1 cellular context compared by ENCODE assay signal in the genomic region with DNA sequence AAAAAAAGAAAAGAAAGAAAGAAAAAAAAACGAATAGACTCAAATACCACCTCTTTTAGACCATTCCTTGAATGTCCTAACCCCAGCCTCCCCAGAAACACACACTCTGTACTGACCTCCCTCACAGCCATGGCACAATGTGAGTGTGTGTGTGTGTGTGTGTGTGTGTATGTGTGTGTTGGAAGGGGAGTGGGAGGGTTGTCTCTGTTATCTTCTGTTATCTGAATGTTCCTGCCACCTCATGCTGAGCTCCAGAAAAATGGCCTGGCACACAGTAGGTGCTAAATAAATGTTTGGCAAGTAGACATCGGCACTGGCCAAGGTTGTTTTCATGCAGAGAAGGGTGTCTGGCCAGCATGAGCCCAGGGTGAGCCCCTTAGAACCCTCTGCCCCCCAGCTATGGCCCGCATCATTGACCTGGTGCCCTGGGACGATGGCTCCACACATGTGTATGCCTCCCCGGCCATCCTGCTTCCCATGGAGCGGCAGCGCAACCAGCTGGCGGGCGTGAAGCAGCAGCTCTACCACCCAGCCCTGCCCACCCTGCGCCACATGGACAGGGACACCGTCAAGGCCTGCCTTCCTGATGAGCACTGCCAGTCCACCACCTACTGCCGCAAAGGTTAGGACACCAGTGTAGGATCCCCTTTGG.
A peak's percentile ranks its signal among the peaks of the same experiment; 100 is the strongest.
TF ChIP-seq lines count a peak whose summit lies in the region.

No MANE protein-coding gene starts in this region.

TF ChIP-seq in K562, 482 proteins besides CTCF, POLR2A, EP300 and RAD21 (continued from another document and continues in another):
- TF ChIP-seq, protein P1, sequence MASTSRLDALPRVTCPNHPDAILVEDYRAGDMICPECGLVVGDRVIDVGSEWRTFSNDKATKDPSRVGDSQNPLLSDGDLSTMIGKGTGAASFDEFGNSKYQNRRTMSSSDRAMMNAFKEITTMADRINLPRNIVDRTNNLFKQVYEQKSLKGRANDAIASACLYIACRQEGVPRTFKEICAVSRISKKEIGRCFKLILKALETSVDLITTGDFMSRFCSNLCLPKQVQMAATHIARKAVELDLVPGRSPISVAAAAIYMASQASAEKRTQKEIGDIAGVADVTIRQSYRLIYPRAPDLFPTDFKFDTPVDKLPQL (IDR thresholded peaks at IDR 0.05; ENCODE audit: extremely low read depth, insufficient read length): no peak
- TF ChIP-seq ZFP30 (CRISPR knock-in tag; IDR thresholded peaks at IDR 0.05; ENCODE audit: borderline replicate concordance) (no peak), ZNF212 (CRISPR knock-in tag; IDR thresholded peaks at IDR 0.05) (no peak), ZKSCAN1 (IDR thresholded peaks at IDR 0.05; ENCODE audit: low read depth, low read length) (peak; percentile 97), HMGN3 (IDR thresholded peaks at IDR 0.05; ENCODE audit: borderline replicate concordance, extremely low read depth, insufficient read length, low read depth, low read length) (no peak), MCM2 (IDR thresholded peaks at IDR 0.05; ENCODE audit: low read depth) (no peak), NFE2 (IDR thresholded peaks at IDR 0.05; ENCODE audit: low read depth) (peak; percentile 56), PHTF2 (CRISPR knock-in tag; IDR thresholded peaks at IDR 0.05) (no peak), ZFP1 (CRISPR knock-in tag; IDR thresholded peaks at IDR 0.05) (no peak), CREB3L1 (IDR thresholded peaks at IDR 0.05; ENCODE audit: borderline replicate concordance, low read depth) (no peak), FOXK2 (conservative IDR thresholded peaks at IDR 0.05 in 1 of 2, IDR thresholded peaks at IDR 0.05 in 1 of 2; ENCODE audit: low read depth in 2 of 2) (no peak), BRF2 (IDR thresholded peaks at IDR 0.05; ENCODE audit: borderline replicate concordance, insufficient read depth, insufficient read length) (no peak), ZNF217 (CRISPR knock-in tag; IDR thresholded peaks at IDR 0.05) (no peak), TAF1 (IDR thresholded peaks at IDR 0.05; ENCODE audit: control insufficient read depth, extremely low read depth, insufficient read depth, low read length, severe bottlenecking) (no peak), KDM1A (IDR thresholded peaks at IDR 0.05) (no peak; a peak in 1 of 4 replicates), CBFA2T3 (IDR thresholded peaks at IDR 0.05) (peak; percentile 72), E2F8 (IDR thresholded peaks at IDR 0.05; ENCODE audit: low read depth, partially characterized antibody) (no peak), RFX5 (IDR thresholded peaks at IDR 0.05; ENCODE audit: low read depth, low read length) (no peak), MNT (conservative IDR thresholded peaks at IDR 0.05) (no peak), MTA1 (IDR thresholded peaks at IDR 0.05; ENCODE audit: borderline replicate concordance) (peak; percentile 28; the same call in 1 of the 2 replicates), TFAP4 (CRISPR knock-in tag; IDR thresholded peaks at IDR 0.05; ENCODE audit: borderline replicate concordance) (no peak; the same call in 1 of the 2 replicates), CREM (IDR thresholded peaks at IDR 0.05; ENCODE audit: low read depth) (no peak), RREB1 (CRISPR knock-in tag; IDR thresholded peaks at IDR 0.05) (no peak), ARHGAP35 (IDR thresholded peaks at IDR 0.05; ENCODE audit: partially characterized antibody) (no peak)
- TF ChIP-seq, protein P2, sequence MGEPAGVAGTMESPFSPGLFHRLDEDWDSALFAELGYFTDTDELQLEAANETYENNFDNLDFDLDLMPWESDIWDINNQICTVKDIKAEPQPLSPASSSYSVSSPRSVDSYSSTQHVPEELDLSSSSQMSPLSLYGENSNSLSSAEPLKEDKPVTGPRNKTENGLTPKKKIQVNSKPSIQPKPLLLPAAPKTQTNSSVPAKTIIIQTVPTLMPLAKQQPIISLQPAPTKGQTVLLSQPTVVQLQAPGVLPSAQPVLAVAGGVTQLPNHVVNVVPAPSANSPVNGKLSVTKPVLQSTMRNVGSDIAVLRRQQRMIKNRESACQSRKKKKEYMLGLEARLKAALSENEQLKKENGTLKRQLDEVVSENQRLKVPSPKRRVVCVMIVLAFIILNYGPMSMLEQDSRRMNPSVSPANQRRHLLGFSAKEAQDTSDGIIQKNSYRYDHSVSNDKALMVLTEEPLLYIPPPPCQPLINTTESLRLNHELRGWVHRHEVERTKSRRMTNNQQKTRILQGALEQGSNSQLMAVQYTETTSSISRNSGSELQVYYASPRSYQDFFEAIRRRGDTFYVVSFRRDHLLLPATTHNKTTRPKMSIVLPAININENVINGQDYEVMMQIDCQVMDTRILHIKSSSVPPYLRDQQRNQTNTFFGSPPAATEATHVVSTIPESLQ (CRISPR knock-in tag; IDR thresholded peaks at IDR 0.05): no peak
- TF ChIP-seq, protein P3, sequence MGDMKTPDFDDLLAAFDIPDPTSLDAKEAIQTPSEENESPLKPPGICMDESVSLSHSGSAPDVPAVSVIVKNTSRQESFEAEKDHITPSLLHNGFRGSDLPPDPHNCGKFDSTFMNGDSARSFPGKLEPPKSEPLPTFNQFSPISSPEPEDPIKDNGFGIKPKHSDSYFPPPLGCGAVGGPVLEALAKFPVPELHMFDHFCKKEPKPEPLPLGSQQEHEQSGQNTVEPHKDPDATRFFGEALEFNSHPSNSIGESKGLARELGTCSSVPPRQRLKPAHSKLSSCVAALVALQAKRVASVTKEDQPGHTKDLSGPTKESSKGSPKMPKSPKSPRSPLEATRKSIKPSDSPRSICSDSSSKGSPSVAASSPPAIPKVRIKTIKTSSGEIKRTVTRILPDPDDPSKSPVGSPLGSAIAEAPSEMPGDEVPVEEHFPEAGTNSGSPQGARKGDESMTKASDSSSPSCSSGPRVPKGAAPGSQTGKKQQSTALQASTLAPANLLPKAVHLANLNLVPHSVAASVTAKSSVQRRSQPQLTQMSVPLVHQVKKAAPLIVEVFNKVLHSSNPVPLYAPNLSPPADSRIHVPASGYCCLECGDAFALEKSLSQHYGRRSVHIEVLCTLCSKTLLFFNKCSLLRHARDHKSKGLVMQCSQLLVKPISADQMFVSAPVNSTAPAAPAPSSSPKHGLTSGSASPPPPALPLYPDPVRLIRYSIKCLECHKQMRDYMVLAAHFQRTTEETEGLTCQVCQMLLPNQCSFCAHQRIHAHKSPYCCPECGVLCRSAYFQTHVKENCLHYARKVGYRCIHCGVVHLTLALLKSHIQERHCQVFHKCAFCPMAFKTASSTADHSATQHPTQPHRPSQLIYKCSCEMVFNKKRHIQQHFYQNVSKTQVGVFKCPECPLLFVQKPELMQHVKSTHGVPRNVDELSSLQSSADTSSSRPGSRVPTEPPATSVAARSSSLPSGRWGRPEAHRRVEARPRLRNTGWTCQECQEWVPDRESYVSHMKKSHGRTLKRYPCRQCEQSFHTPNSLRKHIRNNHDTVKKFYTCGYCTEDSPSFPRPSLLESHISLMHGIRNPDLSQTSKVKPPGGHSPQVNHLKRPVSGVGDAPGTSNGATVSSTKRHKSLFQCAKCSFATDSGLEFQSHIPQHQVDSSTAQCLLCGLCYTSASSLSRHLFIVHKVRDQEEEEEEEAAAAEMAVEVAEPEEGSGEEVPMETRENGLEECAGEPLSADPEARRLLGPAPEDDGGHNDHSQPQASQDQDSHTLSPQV (IDR thresholded peaks at IDR 0.05): no peak; the same call in none of the 2 replicates
- TF ChIP-seq, protein P4, sequence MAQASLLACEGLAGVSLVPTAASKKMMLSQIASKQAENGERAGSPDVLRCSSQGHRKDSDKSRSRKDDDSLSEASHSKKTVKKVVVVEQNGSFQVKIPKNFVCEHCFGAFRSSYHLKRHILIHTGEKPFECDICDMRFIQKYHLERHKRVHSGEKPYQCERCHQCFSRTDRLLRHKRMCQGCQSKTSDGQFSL (CRISPR knock-in tag; IDR thresholded peaks at IDR 0.05): no peak
- TF ChIP-seq, protein P4 (tag; IDR thresholded peaks at IDR 0.05): no peak
